1 cellular context compared by ENCODE assay signal in genomic region chr2:19989681-19990415, GRCh38.
TF ChIP-seq lines count a peak whose summit lies in the region.

WDR35 (minus strand) TSS chr2:19990105; CDS start chr2:19990015, 90 bp downstream.

TF ChIP-seq in HepG2, 621 proteins besides CTCF, POLR2A, EP300 and RAD21 (continued from another document and continues in another):
- TF ChIP-seq PAXIP1 (CRISPR knock-in tag; conservative IDR thresholded peaks at IDR 0.05) (peak; percentile 51), ZNF615 (CRISPR knock-in tag; IDR thresholded peaks at IDR 0.05; ENCODE audit: borderline replicate concordance) (peak; percentile 58; the same call in 1 of the 2 replicates), ZNF607 (CRISPR knock-in tag; IDR thresholded peaks at IDR 0.05; ENCODE audit: borderline replicate concordance) (peak; percentile 96), MAX (IDR thresholded peaks at IDR 0.05) (peak; percentile 98), ZSCAN21 (CRISPR knock-in tag; IDR thresholded peaks at IDR 0.05; ENCODE audit: borderline replicate concordance) (peak; percentile 95), ASH2L (IDR thresholded peaks at IDR 0.05; ENCODE audit: insufficient read length, low read depth, low read length) (peak; percentile 74), ZSCAN29 (CRISPR knock-in tag; conservative IDR thresholded peaks at IDR 0.05) (no peak; the same call in 1 of the 2 replicates), TOPORS (CRISPR knock-in tag; IDR thresholded peaks at IDR 0.05) (no peak), FOXO1 (CRISPR knock-in tag; IDR thresholded peaks at IDR 0.05) (peak; percentile 66), ZNF180 (CRISPR knock-in tag; IDR thresholded peaks at IDR 0.05; ENCODE audit: borderline replicate concordance, low read depth) (no peak), NRL (CRISPR knock-in tag; IDR thresholded peaks at IDR 0.05; ENCODE audit: borderline replicate concordance) (peak; percentile 98), ZSCAN22 (CRISPR knock-in tag; IDR thresholded peaks at IDR 0.05) (0 out of 2 replicates have a peak, but pooled peaks have one; percentile 8), ZNF614 (CRISPR knock-in tag; IDR thresholded peaks at IDR 0.05; ENCODE audit: borderline replicate concordance) (peak; percentile 42), CHCHD3 (CRISPR knock-in tag; IDR thresholded peaks at IDR 0.05) (no peak; the same call in 1 of the 2 replicates), ZMYM2 (CRISPR knock-in tag; IDR thresholded peaks at IDR 0.05) (0 out of 2 replicates have a peak, but pooled peaks have one; percentile 43), MEIS1 (CRISPR knock-in tag; IDR thresholded peaks at IDR 0.05; ENCODE audit: borderline replicate concordance) (no peak), BATF2 (CRISPR knock-in tag; IDR thresholded peaks at IDR 0.05) (peak; percentile 89; the same call in 1 of the 2 replicates), SYNCRIP (IDR thresholded peaks at IDR 0.05; ENCODE audit: insufficient read depth, low read depth, low read length) (no peak), ZFY (CRISPR knock-in tag; IDR thresholded peaks at IDR 0.05) (peak; percentile 95), ZBTB38 (CRISPR knock-in tag; IDR thresholded peaks at IDR 0.05) (peak; percentile 95), ZNF460 (CRISPR knock-in tag; IDR thresholded peaks at IDR 0.05; ENCODE audit: borderline replicate concordance) (no peak), ZNF383 (CRISPR knock-in tag; IDR thresholded peaks at IDR 0.05; ENCODE audit: borderline replicate concordance) (no peak), MAFK (conservative IDR thresholded peaks at IDR 0.05 in 1 of 2, IDR thresholded peaks at IDR 0.05 in 1 of 2; ENCODE audit: low read length in 2 of 2) (no peak), KLF6 (CRISPR knock-in tag; IDR thresholded peaks at IDR 0.05) (peak; percentile 92; the same call in 1 of the 2 replicates), NFIB (CRISPR knock-in tag; IDR thresholded peaks at IDR 0.05; ENCODE audit: borderline replicate concordance) (no peak), LRRFIP1 (CRISPR knock-in tag; conservative IDR thresholded peaks at IDR 0.05) (no peak), REXO4 (CRISPR knock-in tag; IDR thresholded peaks at IDR 0.05; ENCODE audit: borderline replicate concordance) (no peak), ZIK1 (CRISPR knock-in tag; IDR thresholded peaks at IDR 0.05; ENCODE audit: borderline replicate concordance, low read depth) (peak; percentile 99), CEBPG (CRISPR knock-in tag; IDR thresholded peaks at IDR 0.05) (no peak), ZC3H4 (CRISPR knock-in tag; IDR thresholded peaks at IDR 0.05; ENCODE audit: borderline replicate concordance) (no peak; the same call in 1 of the 2 replicates), FOXP1 (IDR thresholded peaks at IDR 0.05) (no peak), FOXP1 (CRISPR knock-in tag; IDR thresholded peaks at IDR 0.05) (peak; percentile 34; the same call in 1 of the 2 replicates), PHF8 (CRISPR knock-in tag; IDR thresholded peaks at IDR 0.05) (peak; percentile 85), ZNF550 (CRISPR knock-in tag; IDR thresholded peaks at IDR 0.05; ENCODE audit: borderline replicate concordance) (peak; percentile 79; the same call in 1 of the 2 replicates), ZFYVE20 (CRISPR knock-in tag; IDR thresholded peaks at IDR 0.05; ENCODE audit: borderline replicate concordance, low read depth) (no peak), NR1H2 (CRISPR knock-in tag; IDR thresholded peaks at IDR 0.05; ENCODE audit: borderline replicate concordance, low read depth) (peak; percentile 43; the same call in 1 of the 2 replicates), MXI1 (IDR thresholded peaks at IDR 0.05; ENCODE audit: borderline replicate concordance, low read depth, low read length) (peak; percentile 95), ZBTB34 (CRISPR knock-in tag; IDR thresholded peaks at IDR 0.05) (no peak; the same call in 1 of the 2 replicates)
- TF ChIP-seq, protein P1, sequence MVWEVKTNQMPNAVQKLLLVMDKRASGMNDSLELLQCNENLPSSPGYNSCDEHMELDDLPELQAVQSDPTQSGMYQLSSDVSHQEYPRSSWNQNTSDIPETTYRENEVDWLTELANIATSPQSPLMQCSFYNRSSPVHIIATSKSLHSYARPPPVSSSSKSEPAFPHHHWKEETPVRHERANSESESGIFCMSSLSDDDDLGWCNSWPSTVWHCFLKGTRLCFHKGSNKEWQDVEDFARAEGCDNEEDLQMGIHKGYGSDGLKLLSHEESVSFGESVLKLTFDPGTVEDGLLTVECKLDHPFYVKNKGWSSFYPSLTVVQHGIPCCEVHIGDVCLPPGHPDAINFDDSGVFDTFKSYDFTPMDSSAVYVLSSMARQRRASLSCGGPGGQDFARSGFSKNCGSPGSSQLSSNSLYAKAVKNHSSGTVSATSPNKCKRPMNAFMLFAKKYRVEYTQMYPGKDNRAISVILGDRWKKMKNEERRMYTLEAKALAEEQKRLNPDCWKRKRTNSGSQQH (CRISPR knock-in tag; IDR thresholded peaks at IDR 0.05; ENCODE audit: low read depth) = peak; percentile 83
- TF ChIP-seq, protein P2, sequence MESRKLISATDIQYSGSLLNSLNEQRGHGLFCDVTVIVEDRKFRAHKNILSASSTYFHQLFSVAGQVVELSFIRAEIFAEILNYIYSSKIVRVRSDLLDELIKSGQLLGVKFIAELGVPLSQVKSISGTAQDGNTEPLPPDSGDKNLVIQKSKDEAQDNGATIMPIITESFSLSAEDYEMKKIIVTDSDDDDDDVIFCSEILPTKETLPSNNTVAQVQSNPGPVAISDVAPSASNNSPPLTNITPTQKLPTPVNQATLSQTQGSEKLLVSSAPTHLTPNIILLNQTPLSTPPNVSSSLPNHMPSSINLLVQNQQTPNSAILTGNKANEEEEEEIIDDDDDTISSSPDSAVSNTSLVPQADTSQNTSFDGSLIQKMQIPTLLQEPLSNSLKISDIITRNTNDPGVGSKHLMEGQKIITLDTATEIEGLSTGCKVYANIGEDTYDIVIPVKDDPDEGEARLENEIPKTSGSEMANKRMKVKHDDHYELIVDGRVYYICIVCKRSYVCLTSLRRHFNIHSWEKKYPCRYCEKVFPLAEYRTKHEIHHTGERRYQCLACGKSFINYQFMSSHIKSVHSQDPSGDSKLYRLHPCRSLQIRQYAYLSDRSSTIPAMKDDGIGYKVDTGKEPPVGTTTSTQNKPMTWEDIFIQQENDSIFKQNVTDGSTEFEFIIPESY (CRISPR knock-in tag; IDR thresholded peaks at IDR 0.05) = peak; percentile 14; the same call in 1 of the 2 replicates
- TF ChIP-seq, protein P3, sequence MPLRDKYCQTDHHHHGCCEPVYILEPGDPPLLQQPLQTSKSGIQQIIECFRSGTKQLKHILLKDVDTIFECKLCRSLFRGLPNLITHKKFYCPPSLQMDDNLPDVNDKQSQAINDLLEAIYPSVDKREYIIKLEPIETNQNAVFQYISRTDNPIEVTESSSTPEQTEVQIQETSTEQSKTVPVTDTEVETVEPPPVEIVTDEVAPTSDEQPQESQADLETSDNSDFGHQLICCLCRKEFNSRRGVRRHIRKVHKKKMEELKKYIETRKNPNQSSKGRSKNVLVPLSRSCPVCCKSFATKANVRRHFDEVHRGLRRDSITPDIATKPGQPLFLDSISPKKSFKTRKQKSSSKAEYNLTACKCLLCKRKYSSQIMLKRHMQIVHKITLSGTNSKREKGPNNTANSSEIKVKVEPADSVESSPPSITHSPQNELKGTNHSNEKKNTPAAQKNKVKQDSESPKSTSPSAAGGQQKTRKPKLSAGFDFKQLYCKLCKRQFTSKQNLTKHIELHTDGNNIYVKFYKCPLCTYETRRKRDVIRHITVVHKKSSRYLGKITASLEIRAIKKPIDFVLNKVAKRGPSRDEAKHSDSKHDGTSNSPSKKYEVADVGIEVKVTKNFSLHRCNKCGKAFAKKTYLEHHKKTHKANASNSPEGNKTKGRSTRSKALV (CRISPR knock-in tag; IDR thresholded peaks at IDR 0.05) = peak; percentile 98
- TF ChIP-seq, protein P4, sequence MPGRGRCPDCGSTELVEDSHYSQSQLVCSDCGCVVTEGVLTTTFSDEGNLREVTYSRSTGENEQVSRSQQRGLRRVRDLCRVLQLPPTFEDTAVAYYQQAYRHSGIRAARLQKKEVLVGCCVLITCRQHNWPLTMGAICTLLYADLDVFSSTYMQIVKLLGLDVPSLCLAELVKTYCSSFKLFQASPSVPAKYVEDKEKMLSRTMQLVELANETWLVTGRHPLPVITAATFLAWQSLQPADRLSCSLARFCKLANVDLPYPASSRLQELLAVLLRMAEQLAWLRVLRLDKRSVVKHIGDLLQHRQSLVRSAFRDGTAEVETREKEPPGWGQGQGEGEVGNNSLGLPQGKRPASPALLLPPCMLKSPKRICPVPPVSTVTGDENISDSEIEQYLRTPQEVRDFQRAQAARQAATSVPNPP (CRISPR knock-in tag; IDR thresholded peaks at IDR 0.05) = no peak
- TF ChIP-seq, protein P5, sequence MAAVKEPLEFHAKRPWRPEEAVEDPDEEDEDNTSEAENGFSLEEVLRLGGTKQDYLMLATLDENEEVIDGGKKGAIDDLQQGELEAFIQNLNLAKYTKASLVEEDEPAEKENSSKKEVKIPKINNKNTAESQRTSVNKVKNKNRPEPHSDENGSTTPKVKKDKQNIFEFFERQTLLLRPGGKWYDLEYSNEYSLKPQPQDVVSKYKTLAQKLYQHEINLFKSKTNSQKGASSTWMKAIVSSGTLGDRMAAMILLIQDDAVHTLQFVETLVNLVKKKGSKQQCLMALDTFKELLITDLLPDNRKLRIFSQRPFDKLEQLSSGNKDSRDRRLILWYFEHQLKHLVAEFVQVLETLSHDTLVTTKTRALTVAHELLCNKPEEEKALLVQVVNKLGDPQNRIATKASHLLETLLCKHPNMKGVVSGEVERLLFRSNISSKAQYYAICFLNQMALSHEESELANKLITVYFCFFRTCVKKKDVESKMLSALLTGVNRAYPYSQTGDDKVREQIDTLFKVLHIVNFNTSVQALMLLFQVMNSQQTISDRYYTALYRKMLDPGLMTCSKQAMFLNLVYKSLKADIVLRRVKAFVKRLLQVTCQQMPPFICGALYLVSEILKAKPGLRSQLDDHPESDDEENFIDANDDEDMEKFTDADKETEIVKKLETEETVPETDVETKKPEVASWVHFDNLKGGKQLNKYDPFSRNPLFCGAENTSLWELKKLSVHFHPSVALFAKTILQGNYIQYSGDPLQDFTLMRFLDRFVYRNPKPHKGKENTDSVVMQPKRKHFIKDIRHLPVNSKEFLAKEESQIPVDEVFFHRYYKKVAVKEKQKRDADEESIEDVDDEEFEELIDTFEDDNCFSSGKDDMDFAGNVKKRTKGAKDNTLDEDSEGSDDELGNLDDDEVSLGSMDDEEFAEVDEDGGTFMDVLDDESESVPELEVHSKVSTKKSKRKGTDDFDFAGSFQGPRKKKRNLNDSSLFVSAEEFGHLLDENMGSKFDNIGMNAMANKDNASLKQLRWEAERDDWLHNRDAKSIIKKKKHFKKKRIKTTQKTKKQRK (IDR thresholded peaks at IDR 0.05; ENCODE audit: low read length) = no peak
- TF ChIP-seq, protein P6, sequence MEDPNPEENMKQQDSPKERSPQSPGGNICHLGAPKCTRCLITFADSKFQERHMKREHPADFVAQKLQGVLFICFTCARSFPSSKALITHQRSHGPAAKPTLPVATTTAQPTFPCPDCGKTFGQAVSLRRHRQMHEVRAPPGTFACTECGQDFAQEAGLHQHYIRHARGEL (CRISPR knock-in tag; IDR thresholded peaks at IDR 0.05) = peak; percentile 92
